ENCODE assay signal across 9 cellular contexts in the genomic region with DNA sequence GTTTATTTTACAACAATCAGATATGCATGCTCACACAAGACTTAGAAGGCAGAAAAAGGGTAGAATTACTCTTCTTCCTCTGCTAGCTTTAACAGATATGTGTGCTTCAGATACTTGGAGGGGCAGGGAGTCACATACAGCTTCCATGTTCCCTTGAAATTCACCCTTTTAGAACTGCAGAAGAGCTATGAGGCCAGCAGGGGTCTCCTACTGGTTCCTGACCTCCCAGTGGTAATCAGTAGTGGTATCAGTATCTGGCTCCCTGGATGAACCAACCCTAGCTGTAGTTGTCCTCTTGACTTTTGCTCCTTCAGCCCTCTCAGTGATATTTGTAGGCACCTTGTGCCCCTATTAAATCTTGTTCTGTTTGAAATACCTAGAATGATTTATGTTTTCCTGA.
DNase-seq lines count a peak whose midpoint lies in the region; ATAC-seq and TF ChIP-seq lines count a peak whose summit lies in the region.
"Had no signal": no experiment of that assay in that cellular context is flagged by ENCODE, and none has a peak within 500 bp of the region (broad histone marks: within the 10 kb centered on the region; RNA-seq: fewer than 3 reads in every experiment).

No MANE protein-coding gene starts in this region.

- H3K4me1 Mint-ChIP-seq in osteocyte (ENCODE audit: unreplicated experiment), result no peaks in the 10 kb centered on the region
- H3K4me1 Mint-ChIP-seq: activated naive CD8-positive, alpha-beta T cell treated with anti-CD3 and anti-CD28 coated beads, Interleukin-2, amount 10 ng/mL, durations not matched to agents 7 days and 5 days had no signal

- peaks cover 12% of the 10 kb centered on the region for H3K27me3 Mint-ChIP-seq in osteocyte (ENCODE audit: unreplicated experiment)

- H3K27ac Mint-ChIP-seq in osteocyte (ENCODE audit: unreplicated experiment), result no peak overlapping the region
- H3K27ac Mint-ChIP-seq: activated naive CD8-positive, alpha-beta T cell treated with anti-CD3 and anti-CD28 coated beads, Interleukin-2, amount 10 ng/mL, durations not matched to agents 7 days and 5 days had no signal

- intact Hi-C loops in sciatic nerve (cut with DNase I), result no loop called here

- peak; percentile 18 for TF ChIP-seq CTCF in osteocyte (IDR thresholded peaks at IDR 0.05)

- peak; percentile 64 for ATAC-seq in GM18861 (IDR thresholded peaks at IDR 0.05; ENCODE audit: unreplicated experiment)
- no peak for ATAC-seq in sciatic nerve
- ATAC-seq in HG03045 (IDR thresholded peaks at IDR 0.05; ENCODE audit: unreplicated experiment), result no peak

- no peak overlapping the region for H3K4me3 Mint-ChIP-seq in osteocyte (ENCODE audit: unreplicated experiment)
- H3K4me3 Mint-ChIP-seq: activated naive CD8-positive, alpha-beta T cell treated with anti-CD3 and anti-CD28 coated beads, Interleukin-2, amount 10 ng/mL, durations not matched to agents 7 days and 5 days had no signal

- H3K9me3 Mint-ChIP-seq in osteocyte (ENCODE audit: unreplicated experiment), result peaks cover 14% of the 10 kb centered on the region

- DNase-seq in KBM-7 (peak; percentile 35), astrocyte of the hippocampus (ENCODE audit: low read depth, low spot score) (peak; percentile 16), osteocyte (ENCODE audit: extremely low spot score, unreplicated experiment) (no peak), NCI-H226 (no peak), sciatic nerve (ENCODE audit: low spot score) (no peak), anterior cingulate cortex (lab: John Stamatoyannopoulos, UW) (no peak)
- DNase-seq: activated naive CD8-positive, alpha-beta T cell treated with anti-CD3 and anti-CD28 coated beads, Interleukin-2, amount 10 ng/mL, durations not matched to agents 7 days and 5 days had no signal

- in situ Hi-C loops in KBM-7 (cut with MboI; ENCODE audit: low pct_unique_long_range_greater_than_20kb, low sequenced_read_pairs), result no loop called here

- H3K36me3 Mint-ChIP-seq in osteocyte (ENCODE audit: unreplicated experiment), result no peaks in the 10 kb centered on the region
- H3K36me3 Mint-ChIP-seq: activated naive CD8-positive, alpha-beta T cell treated with anti-CD3 and anti-CD28 coated beads, Interleukin-2, amount 10 ng/mL, durations not matched to agents 7 days and 5 days had no signal

Comparison
In these comparisons a context has a peak if more than half of its experiments do, and no peak if none do; other contexts are left out.
1. DNase-seq: peak in KBM-7 (single experiment) and astrocyte of the hippocampus (single experiment); none in osteocyte (single experiment), NCI-H226 (single experiment), sciatic nerve (single experiment) and anterior cingulate cortex (0 of 58).